9 cellular contexts compared by ENCODE assay signal in the genomic region with DNA sequence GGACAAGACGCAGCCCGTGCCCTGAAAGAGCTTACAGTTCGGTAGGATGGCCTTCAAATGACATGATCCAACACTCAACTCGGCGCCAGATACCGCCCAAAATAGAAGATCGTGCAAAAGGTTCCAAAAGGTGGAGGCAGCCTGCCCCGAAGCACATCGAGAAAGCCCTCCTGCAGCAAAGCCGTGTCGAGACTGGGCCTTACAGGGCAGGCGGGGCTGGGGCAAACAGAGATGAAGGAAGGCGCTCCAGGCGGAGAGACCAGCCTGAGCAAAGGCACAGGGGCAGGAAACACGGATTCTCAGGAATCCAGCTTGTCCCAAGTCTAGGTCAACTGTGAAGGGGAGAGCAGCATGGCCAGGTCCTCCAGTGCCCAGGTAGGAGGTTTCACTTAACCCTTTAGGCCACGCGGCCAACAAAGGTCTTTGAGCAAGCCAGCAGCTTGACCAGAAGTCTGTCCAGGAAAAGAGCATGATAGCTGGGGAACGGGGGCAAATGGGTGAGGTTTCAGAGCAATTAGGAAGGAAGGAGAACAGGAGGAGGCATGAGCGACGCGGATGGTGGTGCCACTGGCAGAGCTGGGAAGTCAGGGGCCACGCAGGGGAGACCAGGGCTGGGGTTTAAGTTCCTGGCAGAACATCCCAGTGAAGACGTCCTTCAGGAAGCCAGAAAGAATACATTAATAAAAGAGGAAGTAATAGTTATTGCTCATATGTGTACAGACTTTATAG. TPM values are rescaled to one million over a fixed set of nuclear protein-coding genes. Genes with fewer than 3 reads are reported as not detected.
DNase-seq lines count a peak whose midpoint lies in the region; ATAC-seq, FAIRE-seq and TF ChIP-seq lines count a peak whose summit lies in the region.
"Had no signal": no experiment of that assay in that cellular context is flagged by ENCODE, and none has a peak within 500 bp of the region (broad histone marks: within the 10 kb centered on the region; RNA-seq: fewer than 3 reads in every experiment).

No MANE protein-coding gene starts in this region.

- no peaks in the 10 kb centered on the region for H3K27me3 ChIP-seq in GM23338 (ENCODE audit: insufficient read depth)
- H3K27me3 ChIP-seq in left lung = no peaks in the 10 kb centered on the region

- H3K36me3 Mint-ChIP-seq in GM23338 (ENCODE audit: low read depth) = no peaks in the 10 kb centered on the region
- no peaks in the 10 kb centered on the region for H3K36me3 Mint-ChIP-seq in activated CD4-positive, alpha-beta memory T cell treated with anti-CD3 and anti-CD28 coated beads for 36 hours

- peak overlapping the region; percentile 76 for H3K4me3 ChIP-seq in GM23338
- H3K4me3 ChIP-seq in left lung = peak overlapping the region in 1 of 2 donors; percentile 44

- peak overlapping the region; percentile 71 for H3K4me3 Mint-ChIP-seq in GM23338
- H3K4me3 Mint-ChIP-seq in activated CD4-positive, alpha-beta memory T cell treated with anti-CD3 and anti-CD28 coated beads for 36 hours = peak overlapping the region; percentile 76

- no peak for FAIRE-seq in GM19239 (lab: Jason Lieb, UNC)
- FAIRE-seq: bronchial epithelial cell had no signal

- H3K79me2 ChIP-seq in GM23338 (replicated peaks; ENCODE audit: insufficient read depth) = no peaks in the 10 kb centered on the region

- TF ChIP-seq CTCF in 22Rv1 (IDR thresholded peaks at IDR 0.05) (peak; percentile 28), GM23338 (conservative IDR thresholded peaks at IDR 0.05; ENCODE audit: low read depth in 2 of 2) (no peak), left lung (IDR thresholded peaks at IDR 0.05) (no peak)

- H3K36me3 ChIP-seq in GM23338 (ENCODE audit: insufficient read depth) = no peaks in the 10 kb centered on the region
- no peaks in the 10 kb centered on the region for H3K36me3 ChIP-seq in left lung

- H3K27me3 Mint-ChIP-seq in GM23338 (ENCODE audit: insufficient read depth, low read depth, poor library complexity) = peaks cover 30% of the 10 kb centered on the region
- no peaks in the 10 kb centered on the region for H3K27me3 Mint-ChIP-seq in activated CD4-positive, alpha-beta memory T cell treated with anti-CD3 and anti-CD28 coated beads for 36 hours

- CTCF ChIA-PET in activated CD4-positive, alpha-beta memory T cell treated with anti-CD3 and anti-CD28 coated beads for 36 hours (lab: Charles Lee) = interaction anchor here (0.9 to 12.2 kb wide), 9 partner anchors 11 to 849 kb away, joined by 3 to 450 read pairs (median 68); a partner anchor contains a TSS

- ATAC-seq in GM23338 = peak; percentile 12
- no peak for ATAC-seq in left lung

- no peak overlapping the region for H3K27ac Mint-ChIP-seq in GM23338
- peak overlapping the region; percentile 95 for H3K27ac Mint-ChIP-seq in activated CD4-positive, alpha-beta memory T cell treated with anti-CD3 and anti-CD28 coated beads for 36 hours

- H2AFZ ChIP-seq in GM23338 = peak overlapping the region; percentile 98

- peak overlapping the region; percentile 95 for H3K4me2 ChIP-seq in GM23338

- H3K9me2 ChIP-seq in GM23338 (ENCODE audit: insufficient read depth) = no peaks in the 10 kb centered on the region

- intact Hi-C loops in activated CD4-positive, alpha-beta memory T cell treated with anti-CD3 and anti-CD28 coated beads for 36 hours (cut with micrococcal nuclease) = loop anchor here (5.0 to 10.0 kb wide), 5 partner anchors 265 to 1043 kb away; no protein-coding TSS in a partner anchor
- intact Hi-C loops in left lung (cut with DNase I) = loop anchor here in 1 of 2 donors (10.0 kb wide), 1 partner anchor 863 kb away; no protein-coding TSS in a partner anchor
- intact Hi-C loops in head of caudate nucleus (cut with DNase I) = loop anchor here (10.0 kb wide), 1 partner anchor 753 kb away; no protein-coding TSS in a partner anchor

- no peak overlapping the region for H3K27ac ChIP-seq in 22Rv1
- H3K27ac ChIP-seq in GM23338 (ENCODE audit: low read depth) = no peak overlapping the region
- peak overlapping the region; percentile 81 to 88 for H3K27ac ChIP-seq in left lung

- H3K4me1 Mint-ChIP-seq in GM23338 = peaks cover 16% of the 10 kb centered on the region
- peaks cover 51% of the 10 kb centered on the region for H3K4me1 Mint-ChIP-seq in activated CD4-positive, alpha-beta memory T cell treated with anti-CD3 and anti-CD28 coated beads for 36 hours (ENCODE audit: low read depth)

- H3K9me3 ChIP-seq in left lung = no peaks in the 10 kb centered on the region

- no peak for DNase-seq in GM23338 (ENCODE audit: low spot score)
- DNase-seq in activated CD4-positive, alpha-beta memory T cell treated with anti-CD3 and anti-CD28 coated beads for 36 hours = no peak
- DNase-seq in left lung = no peak
- DNase-seq in occipital lobe (lab: John Stamatoyannopoulos, UW) = no peak
- no peak for DNase-seq in KG1 (lab: John Stamatoyannopoulos, UW)
- DNase-seq in GM19239 (ENCODE audit: insufficient read length, low spot score) = no peak
- no peak for DNase-seq in head of caudate nucleus

- no peaks in the 10 kb centered on the region for H4K20me1 ChIP-seq in GM23338 (replicated peaks; ENCODE audit: insufficient read depth)

- peaks cover 13% of the 10 kb centered on the region; the same call in 1 of the 2 replicates for H3K4me1 ChIP-seq in GM23338 (ENCODE audit: insufficient read depth)
- H3K4me1 ChIP-seq in left lung = peaks cover 11 to 42% of the 10 kb centered on the region in 2 donors

- no peaks in the 10 kb centered on the region; the same call in 1 of the 3 replicates for H3K9me3 Mint-ChIP-seq in GM23338
- no peaks in the 10 kb centered on the region for H3K9me3 Mint-ChIP-seq in activated CD4-positive, alpha-beta memory T cell treated with anti-CD3 and anti-CD28 coated beads for 36 hours

- H3F3A ChIP-seq in GM23338 (replicated peaks; ENCODE audit: low read depth) = no peaks in the 10 kb centered on the region

- POLR2A ChIA-PET in activated CD4-positive, alpha-beta memory T cell treated with anti-CD3 and anti-CD28 coated beads for 36 hours (lab: Charles Lee) = interaction anchor here (0.6 to 6.5 kb wide), 4 partner anchors 11 to 1106 kb away, joined by 3 to 91 read pairs (median 12); a partner anchor contains a TSS

TF ChIP-seq in GM23338, 12 proteins besides CTCF, POLR2A, EP300 and RAD21 (continues in another document):
- TF ChIP-seq ZNF331 (CRISPR knock-in tag; IDR thresholded peaks at IDR 0.05; ENCODE audit: low read depth) = no peak
- TF ChIP-seq, protein P1, sequence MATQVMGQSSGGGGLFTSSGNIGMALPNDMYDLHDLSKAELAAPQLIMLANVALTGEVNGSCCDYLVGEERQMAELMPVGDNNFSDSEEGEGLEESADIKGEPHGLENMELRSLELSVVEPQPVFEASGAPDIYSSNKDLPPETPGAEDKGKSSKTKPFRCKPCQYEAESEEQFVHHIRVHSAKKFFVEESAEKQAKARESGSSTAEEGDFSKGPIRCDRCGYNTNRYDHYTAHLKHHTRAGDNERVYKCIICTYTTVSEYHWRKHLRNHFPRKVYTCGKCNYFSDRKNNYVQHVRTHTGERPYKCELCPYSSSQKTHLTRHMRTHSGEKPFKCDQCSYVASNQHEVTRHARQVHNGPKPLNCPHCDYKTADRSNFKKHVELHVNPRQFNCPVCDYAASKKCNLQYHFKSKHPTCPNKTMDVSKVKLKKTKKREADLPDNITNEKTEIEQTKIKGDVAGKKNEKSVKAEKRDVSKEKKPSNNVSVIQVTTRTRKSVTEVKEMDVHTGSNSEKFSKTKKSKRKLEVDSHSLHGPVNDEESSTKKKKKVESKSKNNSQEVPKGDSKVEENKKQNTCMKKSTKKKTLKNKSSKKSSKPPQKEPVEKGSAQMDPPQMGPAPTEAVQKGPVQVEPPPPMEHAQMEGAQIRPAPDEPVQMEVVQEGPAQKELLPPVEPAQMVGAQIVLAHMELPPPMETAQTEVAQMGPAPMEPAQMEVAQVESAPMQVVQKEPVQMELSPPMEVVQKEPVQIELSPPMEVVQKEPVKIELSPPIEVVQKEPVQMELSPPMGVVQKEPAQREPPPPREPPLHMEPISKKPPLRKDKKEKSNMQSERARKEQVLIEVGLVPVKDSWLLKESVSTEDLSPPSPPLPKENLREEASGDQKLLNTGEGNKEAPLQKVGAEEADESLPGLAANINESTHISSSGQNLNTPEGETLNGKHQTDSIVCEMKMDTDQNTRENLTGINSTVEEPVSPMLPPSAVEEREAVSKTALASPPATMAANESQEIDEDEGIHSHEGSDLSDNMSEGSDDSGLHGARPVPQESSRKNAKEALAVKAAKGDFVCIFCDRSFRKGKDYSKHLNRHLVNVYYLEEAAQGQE (IDR thresholded peaks at IDR 0.05; ENCODE audit: unreplicated experiment) = no peak
- no peak for TF ChIP-seq STAT1 (IDR thresholded peaks at IDR 0.05; ENCODE audit: unreplicated experiment)
- no peak for TF ChIP-seq POLR2AphosphoS5 (IDR thresholded peaks at IDR 0.05; ENCODE audit: low read depth)
- TF ChIP-seq, protein P2, sequence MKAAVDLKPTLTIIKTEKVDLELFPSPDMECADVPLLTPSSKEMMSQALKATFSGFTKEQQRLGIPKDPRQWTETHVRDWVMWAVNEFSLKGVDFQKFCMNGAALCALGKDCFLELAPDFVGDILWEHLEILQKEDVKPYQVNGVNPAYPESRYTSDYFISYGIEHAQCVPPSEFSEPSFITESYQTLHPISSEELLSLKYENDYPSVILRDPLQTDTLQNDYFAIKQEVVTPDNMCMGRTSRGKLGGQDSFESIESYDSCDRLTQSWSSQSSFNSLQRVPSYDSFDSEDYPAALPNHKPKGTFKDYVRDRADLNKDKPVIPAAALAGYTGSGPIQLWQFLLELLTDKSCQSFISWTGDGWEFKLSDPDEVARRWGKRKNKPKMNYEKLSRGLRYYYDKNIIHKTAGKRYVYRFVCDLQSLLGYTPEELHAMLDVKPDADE (IDR thresholded peaks at IDR 0.05) = no peak

RNA-seq across cellular contexts. Expression of a gene that starts 21.2 kb away (rescaled TPM):
- 270 and 272 TPM in 2 replicates for total RNA-seq in GM23338 (2014; rRNA removed; shearing (Covaris generic))
- polyA plus RNA-seq in GM23338 (2016; fragmentation: Nextera tagmentation; extraction: Ambion mirVana) = 525 and 603 TPM in 2 replicates
- total RNA-seq in activated CD4-positive, alpha-beta memory T cell treated with anti-CD3 and anti-CD28 coated beads for 36 hours = 1,000 to 10,000 TPM; 1,052 to 1,072 TPM
- total RNA-seq in left lung = 100 to 1,000 TPM; 728 to 773 TPM
- total RNA-seq in occipital lobe = 95.5 TPM

RNA-seq across cellular contexts. Expression of a gene that starts 43.1 kb away (rescaled TPM):
- 0.63 TPM in 1 of 2 replicates, not detected in the other for total RNA-seq in GM23338 (2014; rRNA removed; shearing (Covaris generic))
- polyA plus RNA-seq in GM23338 (2016; fragmentation: Nextera tagmentation; extraction: Ambion mirVana) = 1.8 TPM in 2 replicates
- total RNA-seq in activated CD4-positive, alpha-beta memory T cell treated with anti-CD3 and anti-CD28 coated beads for 36 hours = not detected
- 10 to 100 TPM; 14.2 to 85.6 TPM for total RNA-seq in left lung
- 0.31 TPM for total RNA-seq in occipital lobe

RNA-seq across cellular contexts. Expression of a gene that starts 44.7 kb away (rescaled TPM):
- total RNA-seq in GM23338 (2014; rRNA removed; shearing (Covaris generic)) = not detected in 2 replicates
- not detected in 2 replicates for polyA plus RNA-seq in GM23338 (2016; fragmentation: Nextera tagmentation; extraction: Ambion mirVana)
- not detected for total RNA-seq in activated CD4-positive, alpha-beta memory T cell treated with anti-CD3 and anti-CD28 coated beads for 36 hours
- total RNA-seq in left lung (not detected), occipital lobe (not detected)
- total RNA-seq: bronchial epithelial cell had no signal

RNA-seq across cellular contexts. Expression of a gene that starts 54.9 kb away (rescaled TPM):
- not detected in 2 replicates for total RNA-seq in GM23338 (2014; rRNA removed; shearing (Covaris generic))
- polyA plus RNA-seq in GM23338 (2016; fragmentation: Nextera tagmentation; extraction: Ambion mirVana) = not detected in 2 replicates
- not detected for total RNA-seq in activated CD4-positive, alpha-beta memory T cell treated with anti-CD3 and anti-CD28 coated beads for 36 hours
- total RNA-seq in left lung (1 to 10 TPM in 1 of 2 donors, under 1 TPM in 1; 0.65 to 1.0 TPM), occipital lobe (not detected)

Comparison
In these comparisons a context has a peak if more than half of its experiments do, and no peak if none do; other contexts are left out.
1. H3K27ac ChIP-seq: peak in left lung (2 of 2); none in 22Rv1 (single experiment) and GM23338 (single experiment).